ENCODE assay signal across 20 cellular contexts in genomic region chr7:128075536-128076095, GRCh38. TPM values are rescaled to one million over a fixed set of nuclear protein-coding genes. Genes with fewer than 3 reads are reported as not detected.
"Had no signal": no experiment of that assay in that cellular context is flagged by ENCODE, and none has a peak within 500 bp of the region (broad histone marks: within the 10 kb centered on the region; RNA-seq: fewer than 3 reads in every experiment).

No MANE protein-coding gene starts in this region.

- H3K9me3 Mint-ChIP-seq: activated CD8-positive, alpha-beta T cell treated with anti-CD3 and anti-CD28 coated beads for 36 hours; activated T-helper 1 cell treated with anti-CD3 and anti-CD28 coated beads, Interleukin-12 subunit alpha, Interleukin-12 subunit beta, Interleukin-2, Interleukin-4 antibody, amounts not matched to agents 30 ng/mL and 10 ng/mL and 1 ng/mL, durations not matched to agents 14 hours and 24 hours and 36 hours; effector memory CD8-positive, alpha-beta T cell; immature natural killer cell; naive B cell; stimulated activated memory B cell treated with anti-CD40 and anti-IgM and Interleukin-4, amounts not matched to agents 10 μg/mL and 1 μg/mL and 100 μg/mL, for 72 hours had no signal

- H3K4me1 ChIP-seq: ascending aorta had no signal

- H3K27ac Mint-ChIP-seq: activated CD8-positive, alpha-beta T cell treated with anti-CD3 and anti-CD28 coated beads for 36 hours; activated T-helper 1 cell treated with anti-CD3 and anti-CD28 coated beads, Interleukin-12 subunit alpha, Interleukin-12 subunit beta, Interleukin-2, Interleukin-4 antibody, amounts not matched to agents 30 ng/mL and 10 ng/mL and 1 ng/mL, durations not matched to agents 14 hours and 24 hours and 36 hours; effector memory CD8-positive, alpha-beta T cell; immature natural killer cell; progenitor cell of endocrine pancreas; stimulated activated memory B cell treated with anti-CD40 and anti-IgM and Interleukin-4, amounts not matched to agents 10 μg/mL and 1 μg/mL and 100 μg/mL, for 72 hours had no signal

- H3K4me3 Mint-ChIP-seq: activated CD8-positive, alpha-beta T cell treated with anti-CD3 and anti-CD28 coated beads for 36 hours; activated T-helper 1 cell treated with anti-CD3 and anti-CD28 coated beads, Interleukin-12 subunit alpha, Interleukin-12 subunit beta, Interleukin-2, Interleukin-4 antibody, amounts not matched to agents 30 ng/mL and 10 ng/mL and 1 ng/mL, durations not matched to agents 14 hours and 24 hours and 36 hours; effector memory CD8-positive, alpha-beta T cell; immature natural killer cell; naive B cell; stimulated activated memory B cell treated with anti-CD40 and anti-IgM and Interleukin-4, amounts not matched to agents 10 μg/mL and 1 μg/mL and 100 μg/mL, for 72 hours had no signal

- H3K27ac ChIP-seq: ascending aorta, cardiac muscle cell, colonic mucosa, neutrophil, spleen, tibial nerve, vagina had no signal

- H3K9me3 ChIP-seq: ascending aorta, colonic mucosa, neutrophil, spleen, tibial nerve, vagina had no signal

- H3K27me3 Mint-ChIP-seq: activated CD8-positive, alpha-beta T cell treated with anti-CD3 and anti-CD28 coated beads for 36 hours; effector memory CD8-positive, alpha-beta T cell; naive B cell; progenitor cell of endocrine pancreas; stimulated activated memory B cell treated with anti-CD40 and anti-IgM and Interleukin-4, amounts not matched to agents 10 μg/mL and 1 μg/mL and 100 μg/mL, for 72 hours had no signal

- ATAC-seq: activated CD8-positive, alpha-beta T cell treated with anti-CD3 and anti-CD28 coated beads for 36 hours; effector memory CD8-positive, alpha-beta T cell; esophagus mucosa; stimulated activated memory B cell treated with anti-CD40 and anti-IgM and Interleukin-4, amounts not matched to agents 10 μg/mL and 1 μg/mL and 100 μg/mL, for 72 hours had no signal

- H3K4me3 ChIP-seq: ascending aorta, cardiac muscle cell, colonic mucosa, lung, spleen, tibial nerve, vagina had no signal

- DNase-seq: activated CD4-positive, alpha-beta T cell treated with anti-CD3 and anti-CD28 coated beads for 4 hours; activated CD8-positive, alpha-beta memory T cell treated with anti-CD3 and anti-CD28 coated beads, Interleukin-2, amount 50 U/mL, for 4 hours; activated CD8-positive, alpha-beta T cell treated with anti-CD3 and anti-CD28 coated beads for 36 hours; activated naive CD4-positive, alpha-beta T cell; colonic mucosa; effector memory CD8-positive, alpha-beta T cell; immature natural killer cell; naive B cell; stimulated activated CD4-positive, alpha-beta T cell treated with anti-CD3 and anti-CD28 coated beads, Interleukin-1b, Interleukin-23, amount 100 ng/mL, for 48 hours had no signal

- H3K36me3 Mint-ChIP-seq: immature natural killer cell, naive B cell had no signal

- H3K36me3 ChIP-seq: cardiac muscle cell, colonic mucosa had no signal

- H3K27me3 ChIP-seq: ascending aorta, cardiac muscle cell, colonic mucosa, neutrophil, spleen, tibial nerve, vagina had no signal

- H3K4me1 Mint-ChIP-seq: stimulated activated memory B cell treated with anti-CD40 and anti-IgM and Interleukin-4, amounts not matched to agents 10 μg/mL and 1 μg/mL and 100 μg/mL, for 72 hours had no signal

RNA-seq across cellular contexts. Expression of gene LRRC4, which starts 44.4 kb away (rescaled TPM):
- total RNA-seq: activated CD8-positive, alpha-beta T cell treated with anti-CD3 and anti-CD28 coated beads for 36 hours had no signal
